Comparison of ENCODE assay signal across 1 cellular context in the genomic region with DNA sequence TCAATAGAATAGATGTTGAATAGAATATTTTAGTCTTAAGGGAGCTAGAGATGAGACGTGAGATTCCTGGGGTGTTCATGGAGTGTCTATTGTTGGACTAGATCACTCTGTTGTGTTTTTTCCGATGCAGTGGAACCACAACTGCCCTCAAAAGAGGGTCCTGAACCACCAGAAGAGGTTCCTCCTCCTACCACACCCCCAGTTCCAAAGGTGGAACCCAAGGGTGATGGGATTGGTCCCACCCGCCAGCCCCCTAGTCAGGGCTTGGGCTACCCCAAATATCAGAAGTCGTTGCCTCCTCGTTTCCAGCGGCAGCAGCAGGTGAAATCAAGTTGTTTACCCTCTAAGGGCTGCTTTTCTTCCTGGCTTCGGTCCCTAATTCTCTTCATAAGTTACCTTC.
TF ChIP-seq lines count a peak whose summit lies in the region.

No MANE protein-coding gene starts in this region.

TF ChIP-seq in K562, 482 proteins besides CTCF, POLR2A, EP300 and RAD21:
- TF ChIP-seq EWSR1 (IDR thresholded peaks at IDR 0.05; ENCODE audit: borderline replicate concordance, low read depth, partially characterized antibody) (no peak), RBFOX2 (IDR thresholded peaks at IDR 0.05; ENCODE audit: low read depth, low read length) (peak; percentile 52; the same call in 1 of the 2 replicates)
